In the genomic region with DNA sequence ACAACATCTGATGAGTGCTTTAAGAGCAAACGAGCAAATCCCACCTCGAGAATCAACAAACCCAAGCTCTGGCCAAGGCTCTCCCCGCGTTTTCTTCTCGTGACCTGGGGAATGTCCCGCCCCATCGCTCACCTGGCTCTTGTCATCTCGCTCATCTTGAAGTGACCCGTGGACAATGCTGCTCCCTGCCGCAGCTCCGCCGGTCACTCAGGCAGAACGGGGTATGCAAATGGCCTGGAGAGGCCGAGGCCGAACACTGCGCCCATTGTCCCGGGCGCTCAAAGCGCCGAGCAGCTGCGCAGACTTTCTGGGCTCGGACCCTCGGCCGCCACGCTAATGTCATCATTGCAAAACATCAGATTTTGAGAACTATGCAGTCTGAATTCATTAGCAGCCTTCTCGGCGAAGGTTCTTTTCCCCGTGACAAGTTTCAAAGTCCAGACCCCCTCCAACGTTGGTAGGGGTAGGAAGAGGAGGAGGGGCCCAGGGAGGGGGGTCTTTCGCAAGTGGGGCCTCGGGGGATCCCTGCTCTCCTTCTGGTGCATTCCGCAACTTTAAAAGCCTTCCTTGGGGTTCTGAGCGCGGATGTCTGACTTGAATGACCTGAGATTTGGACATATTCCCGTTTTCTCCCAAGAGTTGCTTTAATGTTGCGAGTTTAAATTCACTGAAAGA, we compare ENCODE assay signal across 1 cellular context.
TF ChIP-seq lines count a peak whose summit lies in the region.

No MANE protein-coding gene starts in this region.

TF ChIP-seq in WTC11, 78 proteins besides CTCF, POLR2A, EP300 and RAD21 (continued from another document):
- TF ChIP-seq, protein P1, sequence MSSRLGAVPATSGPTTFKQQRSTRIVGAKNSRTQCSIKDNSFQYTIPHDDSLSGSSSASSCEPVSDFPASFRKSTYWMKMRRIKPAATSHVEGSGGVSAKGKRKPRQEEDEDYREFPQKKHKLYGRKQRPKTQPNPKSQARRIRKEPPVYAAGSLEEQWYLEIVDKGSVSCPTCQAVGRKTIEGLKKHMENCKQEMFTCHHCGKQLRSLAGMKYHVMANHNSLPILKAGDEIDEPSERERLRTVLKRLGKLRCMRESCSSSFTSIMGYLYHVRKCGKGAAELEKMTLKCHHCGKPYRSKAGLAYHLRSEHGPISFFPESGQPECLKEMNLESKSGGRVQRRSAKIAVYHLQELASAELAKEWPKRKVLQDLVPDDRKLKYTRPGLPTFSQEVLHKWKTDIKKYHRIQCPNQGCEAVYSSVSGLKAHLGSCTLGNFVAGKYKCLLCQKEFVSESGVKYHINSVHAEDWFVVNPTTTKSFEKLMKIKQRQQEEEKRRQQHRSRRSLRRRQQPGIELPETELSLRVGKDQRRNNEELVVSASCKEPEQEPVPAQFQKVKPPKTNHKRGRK (CRISPR knock-in tag; IDR thresholded peaks at IDR 0.05; ENCODE audit: borderline replicate concordance): no peak
